ENCODE assay signal across 2 cellular contexts in the genomic region with DNA sequence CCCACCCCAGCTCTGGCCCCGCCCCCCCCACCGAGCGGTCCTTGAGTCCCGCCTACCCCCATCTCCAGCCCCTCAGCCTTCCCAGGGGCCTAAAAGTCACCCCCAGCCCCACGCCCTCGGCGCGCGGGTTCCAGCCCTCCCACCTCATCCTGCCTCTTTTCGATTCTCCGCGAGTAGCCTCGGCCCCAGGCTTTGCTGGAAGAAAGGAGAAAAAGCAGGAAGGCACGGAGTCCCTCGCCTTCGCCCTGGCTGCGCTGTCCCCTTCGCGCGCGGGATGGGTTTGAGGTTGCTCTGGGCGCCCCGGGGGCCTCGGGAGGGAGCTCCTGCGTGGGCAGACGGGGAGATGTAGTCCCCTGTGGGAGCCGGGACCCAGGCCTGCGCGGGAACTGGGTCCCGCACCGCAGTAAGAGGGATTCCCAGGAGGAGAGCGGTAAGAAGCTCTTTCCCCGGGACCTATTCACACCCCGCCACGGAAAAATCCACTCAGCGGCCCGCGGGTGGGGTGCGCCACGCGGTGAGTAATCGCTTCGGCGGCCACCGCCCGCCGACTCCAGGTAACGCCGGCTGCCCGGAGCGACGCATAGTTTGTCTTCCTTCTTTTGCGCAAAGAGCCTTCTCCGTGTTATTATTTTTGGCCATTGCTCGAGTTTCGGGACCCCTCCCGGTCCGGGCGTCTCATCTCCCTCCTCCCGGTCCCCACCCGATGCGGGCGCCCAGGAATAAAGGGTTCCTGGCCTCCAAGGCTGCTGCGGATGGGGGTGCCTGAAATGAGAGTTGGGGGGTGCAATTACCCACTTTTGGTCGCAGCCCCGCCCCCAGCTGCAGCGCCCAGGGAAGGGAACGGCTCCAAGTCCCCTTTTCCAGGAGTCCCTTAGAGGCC.
TF ChIP-seq lines count a peak whose summit lies in the region.

No MANE protein-coding gene starts in this region.

TF ChIP-seq in Ishikawa, 13 proteins besides CTCF, POLR2A, EP300 and RAD21:
- TF ChIP-seq, protein P1, sequence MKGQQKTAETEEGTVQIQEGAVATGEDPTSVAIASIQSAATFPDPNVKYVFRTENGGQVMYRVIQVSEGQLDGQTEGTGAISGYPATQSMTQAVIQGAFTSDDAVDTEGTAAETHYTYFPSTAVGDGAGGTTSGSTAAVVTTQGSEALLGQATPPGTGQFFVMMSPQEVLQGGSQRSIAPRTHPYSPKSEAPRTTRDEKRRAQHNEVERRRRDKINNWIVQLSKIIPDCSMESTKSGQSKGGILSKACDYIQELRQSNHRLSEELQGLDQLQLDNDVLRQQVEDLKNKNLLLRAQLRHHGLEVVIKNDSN (IDR thresholded peaks at IDR 0.05) = no peak
- TF ChIP-seq CEBPB (IDR thresholded peaks at IDR 0.05) (no peak), ZBTB7A (IDR thresholded peaks at IDR 0.05; ENCODE audit: low read depth) (peak; percentile 64; the same call in 1 of the 2 replicates)
TF ChIP-seq in Ishikawa: peak in this region for 1.

TF ChIP-seq in endothelial cell of umbilical vein, 7 proteins besides CTCF, POLR2A, EP300 and RAD21:
- TF ChIP-seq FOS (IDR thresholded peaks at IDR 0.05; ENCODE audit: borderline replicate concordance, insufficient read depth, low read length) = no peak
- TF ChIP-seq EZH2 (IDR thresholded peaks at IDR 0.05; ENCODE audit: borderline replicate concordance, low read depth, low read length, severe bottlenecking) = peak; percentile 98
